11 cellular contexts compared by ENCODE assay signal in genomic region chr14:51539571-51540037, GRCh38.
A peak's percentile ranks its signal among the peaks of the same experiment; 100 is the strongest.
DNase-seq lines count a peak whose midpoint lies in the region; ATAC-seq and TF ChIP-seq lines count a peak whose summit lies in the region.
"Had no signal": no experiment of that assay in that cellular context is flagged by ENCODE, and none has a peak within 500 bp of the region (broad histone marks: within the 10 kb centered on the region; RNA-seq: fewer than 3 reads in every experiment).

No MANE protein-coding gene starts in this region.

- H3K27me3 Mint-ChIP-seq in activated T-helper 17 cell treated with anti-CD3 and anti-CD28 coated beads, Interleukin-2, amount 50 U/mL, for 72 hours = peaks cover 17% of the 10 kb centered on the region

- H3K9me3 ChIP-seq in adipocyte (ENCODE audit: control insufficient read depth, low read length) (no peaks in the 10 kb centered on the region), smooth muscle cell (replicated peaks; ENCODE audit: low read depth) (no peaks in the 10 kb centered on the region)

- H2AFZ ChIP-seq in smooth muscle cell (ENCODE audit: low read depth) = no peak overlapping the region
- H2AFZ ChIP-seq: parathyroid adenoma had no signal

- H3K27ac Mint-ChIP-seq in activated T-helper 17 cell treated with anti-CD3 and anti-CD28 coated beads, Interleukin-2, amount 50 U/mL, for 72 hours = no peak overlapping the region
- H3K27ac Mint-ChIP-seq: activated CD4-positive, alpha-beta T cell treated with anti-CD3 and anti-CD28 coated beads for 36 hours had no signal

- H3K4me1 ChIP-seq in adipocyte (ENCODE audit: control insufficient read depth, insufficient read depth, low read length) (peaks cover 27% of the 10 kb centered on the region), smooth muscle cell (ENCODE audit: low read depth) (peaks cover 18% of the 10 kb centered on the region)
- H3K4me1 ChIP-seq: parathyroid adenoma had no signal

- no peak overlapping the region for H3K4me3 ChIP-seq in H7 (ENCODE audit: insufficient read depth, low read depth, low read length)
- H3K4me3 ChIP-seq in adipocyte (ENCODE audit: low read length) = peak overlapping the region; percentile 32
- H3K4me3 ChIP-seq in smooth muscle cell = no peak overlapping the region

- no peaks in the 10 kb centered on the region for H3K79me2 ChIP-seq in smooth muscle cell (ENCODE audit: low read depth)
- H3K79me2 ChIP-seq: parathyroid adenoma had no signal

- peak; percentile 17 for DNase-seq in H7
- DNase-seq in adipocyte (ENCODE audit: low read depth) = peak; percentile 71
- DNase-seq in glomerular endothelial cell (ENCODE audit: extremely low read depth, low read depth, low spot score) = peak; percentile 74
- no peak for DNase-seq in smooth muscle cell (lab: John Stamatoyannopoulos, UW; ENCODE audit: unreplicated experiment)
- DNase-seq in stimulated activated naive CD4-positive, alpha-beta T cell treated with Interleukin-2 at 50 U/mL for 16 hours (lab: John Stamatoyannopoulos, UW) = no peak
- DNase-seq: activated CD4-positive, alpha-beta T cell treated with anti-CD3 and anti-CD28 coated beads for 36 hours; hippocampal formation; NCI-H1092 had no signal

- H3K27me3 ChIP-seq in H7 (ENCODE audit: control insufficient read depth, insufficient read depth, low read length) (no peaks in the 10 kb centered on the region), adipocyte (replicated peaks; ENCODE audit: control insufficient read depth, insufficient read depth, low read length) (no peaks in the 10 kb centered on the region), smooth muscle cell (ENCODE audit: low read depth) (no peaks in the 10 kb centered on the region)

- no peaks in the 10 kb centered on the region for H3K36me3 Mint-ChIP-seq in activated T-helper 17 cell treated with anti-CD3 and anti-CD28 coated beads, Interleukin-2, amount 50 U/mL, for 72 hours (ENCODE audit: low read depth)

- H3K4me1 Mint-ChIP-seq in activated T-helper 17 cell treated with anti-CD3 and anti-CD28 coated beads, Interleukin-2, amount 50 U/mL, for 72 hours = no peaks in the 10 kb centered on the region
- H3K4me1 Mint-ChIP-seq: activated CD4-positive, alpha-beta T cell treated with anti-CD3 and anti-CD28 coated beads for 36 hours had no signal

- peaks cover 3% of the 10 kb centered on the region for H3K9me3 Mint-ChIP-seq in activated T-helper 17 cell treated with anti-CD3 and anti-CD28 coated beads, Interleukin-2, amount 50 U/mL, for 72 hours

- peak overlapping the region; percentile 96 for H3K27ac ChIP-seq in smooth muscle cell (ENCODE audit: low read depth)
- H3K27ac ChIP-seq: parathyroid adenoma had no signal

- WGBS in smooth muscle cell (ENCODE audit: low lambda C conversion rate) = 6% methylated on average over 1 of the region's 1 CpG

- H4K20me1 ChIP-seq in smooth muscle cell (ENCODE audit: low read depth) = no peaks in the 10 kb centered on the region

- peaks cover 11% of the 10 kb centered on the region for H3F3A ChIP-seq in smooth muscle cell (ENCODE audit: low read depth)

- peak overlapping the region; percentile 55 for H3K9ac ChIP-seq in adipocyte (ENCODE audit: low read length)
- peak overlapping the region; percentile 73 for H3K9ac ChIP-seq in smooth muscle cell (ENCODE audit: low read depth)
- H3K9ac ChIP-seq: parathyroid adenoma had no signal

- TF ChIP-seq CTCF in smooth muscle cell (IDR thresholded peaks at IDR 0.05; ENCODE audit: borderline replicate concordance, insufficient read depth, poor library complexity, severe bottlenecking) = no peak

- H3K36me3 ChIP-seq in H7 (replicated peaks; ENCODE audit: control insufficient read depth, insufficient read depth, low read length) (no peaks in the 10 kb centered on the region), adipocyte (ENCODE audit: control insufficient read depth, insufficient read depth, low read length, severe bottlenecking) (no peaks in the 10 kb centered on the region), smooth muscle cell (ENCODE audit: low read depth) (no peaks in the 10 kb centered on the region)

- ATAC-seq in GM21423 (IDR thresholded peaks at IDR 0.05; ENCODE audit: unreplicated experiment) = no peak
- ATAC-seq in activated T-helper 17 cell treated with anti-CD3 and anti-CD28 coated beads, Interleukin-2, amount 50 U/mL, for 72 hours (replicated peaks) = no peak
- ATAC-seq: activated CD4-positive, alpha-beta T cell treated with anti-CD3 and anti-CD28 coated beads for 36 hours had no signal

- H3K4me2 ChIP-seq in smooth muscle cell = peak overlapping the region; percentile 59

- H3K4me3 Mint-ChIP-seq in activated T-helper 17 cell treated with anti-CD3 and anti-CD28 coated beads, Interleukin-2, amount 50 U/mL, for 72 hours = no peak overlapping the region
- H3K4me3 Mint-ChIP-seq: activated CD4-positive, alpha-beta T cell treated with anti-CD3 and anti-CD28 coated beads for 36 hours had no signal

Comparison
In these comparisons a context has a peak if more than half of its experiments do, and no peak if none do; other contexts are left out.
1. DNase-seq: peak in H7 (single experiment), adipocyte (single experiment) and glomerular endothelial cell (single experiment); none in smooth muscle cell (single experiment) and stimulated activated naive CD4-positive, alpha-beta T cell treated with Interleukin-2 at 50 U/mL for 16 hours (single experiment).